8 cellular contexts compared by ENCODE assay signal in the genomic region with DNA sequence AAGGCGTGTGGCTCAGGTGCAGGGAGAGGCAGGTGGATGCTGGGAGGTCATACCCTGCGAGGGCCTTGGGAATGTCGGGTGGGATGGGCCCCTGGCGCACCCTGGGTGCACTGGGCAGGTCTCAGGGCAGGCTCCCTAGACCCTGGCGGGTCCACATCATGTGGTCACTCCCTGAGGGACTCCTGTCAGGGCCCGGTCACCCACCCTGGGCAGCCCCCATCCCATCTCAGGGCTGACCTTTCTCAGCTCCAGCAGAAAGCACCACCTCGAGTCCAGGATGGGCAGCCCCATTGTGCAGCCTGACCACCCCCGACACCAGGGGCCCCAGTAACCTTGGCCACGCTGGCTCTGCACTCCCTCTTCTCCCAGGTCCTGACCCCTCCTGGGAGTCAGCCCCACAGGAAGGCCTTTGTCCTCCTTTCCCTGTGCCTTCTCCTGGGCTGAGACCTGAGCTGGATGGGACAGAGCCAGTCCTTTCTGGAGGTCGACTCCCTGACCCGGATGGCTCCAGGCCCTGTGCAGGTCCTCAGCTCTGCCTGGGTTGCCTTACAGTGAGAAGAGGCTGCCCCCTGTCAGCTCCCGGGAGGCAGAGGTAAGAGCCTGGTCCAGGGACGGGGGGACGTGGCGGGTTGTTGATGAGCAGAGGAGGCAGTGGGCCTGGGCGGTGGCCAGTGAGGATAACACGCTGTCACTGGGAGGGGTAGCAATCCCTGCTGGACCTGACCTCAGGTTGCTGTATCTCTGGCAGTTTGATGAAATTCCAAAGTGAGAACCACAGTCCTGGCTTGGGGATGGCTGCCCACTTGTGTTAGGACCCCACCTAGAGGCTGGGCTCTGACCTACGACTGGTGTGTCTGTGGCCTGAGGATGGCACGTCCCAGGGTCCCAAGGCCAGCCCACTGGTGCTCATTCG.
DNase-seq lines count a peak whose midpoint lies in the region; ATAC-seq and TF ChIP-seq lines count a peak whose summit lies in the region.

No MANE protein-coding gene starts in this region.

- in situ Hi-C loops in SK-MEL-5 (cut with HindIII; ENCODE audit: low pct_unique_long_range_greater_than_20kb, low sequenced_read_pairs) = no loop called here

- H3K36me3 ChIP-seq in heart right ventricle = no peaks in the 10 kb centered on the region

- H3K4me1 ChIP-seq in heart right ventricle = no peaks in the 10 kb centered on the region

- ATAC-seq in heart right ventricle (peak in 3 of 8 donors; percentile 30 to 53 (median 36)), GM19397 (IDR thresholded peaks at IDR 0.05; ENCODE audit: unreplicated experiment) (no peak)

- no peak for DNase-seq in AG04449 (ENCODE audit: low read depth, low spot score)
- peak; percentile 14 for DNase-seq in GM12865 (ENCODE audit: low read depth)
- DNase-seq in SK-MEL-5 (ENCODE audit: low read depth, low spot score) = peak; percentile 51
- DNase-seq in heart right ventricle = no peak
- no peak for DNase-seq in activated CD4-positive, alpha-beta T cell treated with anti-CD3 and anti-CD28 coated beads, Interleukin-2, amount 50 U/mL, for 48 hours
- DNase-seq in SHP77 (lab: John Stamatoyannopoulos, UW) = no peak
- no peak for DNase-seq in D341Med (ENCODE audit: low spot score)

- no peak overlapping the region for H3K27ac ChIP-seq in heart right ventricle

- 80% methylated on average over 20 of the region's 20 CpGs for WGBS in heart right ventricle, 2 donors

- H3K27me3 ChIP-seq in heart right ventricle = no peaks in the 10 kb centered on the region

- TF ChIP-seq CTCF in AG04449 (IDR thresholded peaks at IDR 0.05; ENCODE audit: insufficient read depth, low read length, missing control alignments) (peak; percentile 38), GM12865 (IDR thresholded peaks at IDR 0.05; ENCODE audit: insufficient read depth, low read depth, low read length, missing control alignments) (peak; percentile 18), heart right ventricle (IDR thresholded peaks at IDR 0.05) (peak in 7 of 9 donors; percentile 19 to 39 (median 35))

- POLR2A ChIA-PET in AG04449 (lab: Yijun Ruan, JAX) = no interaction called here

- H3K9me3 ChIP-seq in heart right ventricle = no peaks in the 10 kb centered on the region

- CTCF ChIA-PET in AG04449 (lab: Yijun Ruan, JAX) = interaction anchor here (1.4 to 1.9 kb wide), 2 partner anchors 13 to 78 kb away, joined by 3 to 9 read pairs; partner anchors contain the start of gene GOSR1

- intact Hi-C loops in heart right ventricle (cut with DNase I) = no loop called here

- H3K4me3 ChIP-seq in AG04449 (ENCODE audit: low read depth, low read length) = no peak overlapping the region
- no peak overlapping the region for H3K4me3 ChIP-seq in GM12865 (ENCODE audit: low read depth, low read length)
- H3K4me3 ChIP-seq in heart right ventricle = no peak overlapping the region

Comparison
In these comparisons a context has a peak if more than half of its experiments do, and no peak if none do; other contexts are left out.
1. DNase-seq: peak in GM12865 (single experiment) and SK-MEL-5 (single experiment); none in AG04449 (single experiment), heart right ventricle (0 of 2), activated CD4-positive, alpha-beta T cell treated with anti-CD3 and anti-CD28 coated beads, Interleukin-2, amount 50 U/mL, for 48 hours (0 of 2), SHP77 (0 of 2) and D341Med (single experiment).
2. Peak in every context shown above with its lines, with median percentiles within 50 percentile points of each other: CTCF ChIP-seq.